In genomic region chr11:61581030-61581928, GRCh38 we compare ENCODE assay signal across 8 cellular contexts. TPM values are rescaled to one million over a fixed set of nuclear protein-coding genes. Genes with fewer than 3 reads are reported as not detected.
DNase-seq lines count a peak whose midpoint lies in the region; ATAC-seq, FAIRE-seq and TF ChIP-seq lines count a peak whose summit lies in the region.

Gene SYT7 (minus strand): TSS chr11:61581076. CDS start chr11:61580820, 256 bp downstream.

- no peak within 1 kb of the TSS for H3K4ac ChIP-seq in IMR-90 (ENCODE audit: low read depth, low read length)

- H3K27ac ChIP-seq in IMR-90 (ENCODE audit: insufficient read depth, low read length) (no peak within 1 kb of the TSS), OCI-LY3 (ENCODE audit: low read length) (no peak within 1 kb of the TSS)

- no peak; the same call in none of the 2 replicates for TF ChIP-seq RAD21 in IMR-90 (IDR thresholded peaks at IDR 0.05; ENCODE audit: low read length)

- H3K4me3 ChIP-seq in IMR-90 (ENCODE audit: insufficient read depth, low read depth, low read length) (peak within 1 kb of the TSS; percentile 49), OCI-LY3 (ENCODE audit: low read length) (peak within 1 kb of the TSS; percentile 60), epithelial cell of esophagus (ENCODE audit: low read length) (peak within 1 kb of the TSS; percentile 36), mononuclear cell (ENCODE audit: low read length) (peak within 1 kb of the TSS; percentile 43)

- H3K4me1 ChIP-seq in IMR-90 (ENCODE audit: control insufficient read depth, insufficient read depth, low read length) = no peaks in the 10 kb centered on the region
- no peaks in the 10 kb centered on the region for H3K4me1 ChIP-seq in OCI-LY3 (ENCODE audit: low read length)
- H3K4me1 ChIP-seq in mononuclear cell (ENCODE audit: insufficient read depth, low read length) = peaks cover 12% of the 10 kb centered on the region

- no peak within 1 kb of the TSS for H2AK5ac ChIP-seq in IMR-90 (ENCODE audit: low read depth, low read length)

- ATAC-seq in GM21576 (IDR thresholded peaks at IDR 0.05; ENCODE audit: unreplicated experiment) (peak; percentile 83), IMR-90 (ENCODE audit: low read depth) (peak; percentile 97)

- intact Hi-C loops in IMR-90 (cut with micrococcal nuclease) = loop anchor here (2.0 to 10.0 kb wide), 3 partner anchors 58 to 154 kb away; no protein-coding TSS in a partner anchor

- TF ChIP-seq POLR2A in IMR-90 (IDR thresholded peaks at IDR 0.05; ENCODE audit: low read depth, low read length) = no peak

- no peak within 1 kb of the TSS for H3K23ac ChIP-seq in IMR-90 (ENCODE audit: low read depth, low read length)

- DNase-seq in D721Med (ENCODE audit: insufficient read length, low spot score) (peak; percentile 92), IMR-90 (peak; percentile 96), activated T-cell treated with anti-CD3 and anti-CD28 coated beads for 4 hours (peak; percentile 93), epithelial cell of esophagus (ENCODE audit: low read depth) (peak; percentile 99)
- DNase-seq in stimulated activated CD8-positive, alpha-beta memory T cell treated with anti-CD3 and anti-CD28 coated beads, Interleukin-2, amount 100 ng/mL, for 1 hour (ENCODE audit: low read depth in 2 of 2) = peak; percentile 85 to 90

- H2BK5ac ChIP-seq in IMR-90 (ENCODE audit: low read depth, low read length, poor library complexity, severe bottlenecking) = no peak within 1 kb of the TSS

- H2BK20ac ChIP-seq in IMR-90 (ENCODE audit: low read depth, low read length) = no peak within 1 kb of the TSS

- no peak within 1 kb of the TSS for H4K8ac ChIP-seq in IMR-90 (ENCODE audit: low read depth in 2 of 2, low read length in 2 of 2)

- FAIRE-seq in D721Med (lab: Jason Lieb, UNC) = no peak

- H2AFZ ChIP-seq in IMR-90 (replicated peaks; ENCODE audit: low read length, poor library complexity) = peak within 1 kb of the TSS; percentile 96
- 0 out of 2 replicates have a peak within 1 kb of the TSS, but pooled peaks have one; percentile 56 for H2AFZ ChIP-seq in OCI-LY3 (ENCODE audit: low read depth, low read length)

- TF ChIP-seq CTCF in D721Med (IDR thresholded peaks at IDR 0.05; ENCODE audit: insufficient read depth, missing control alignments) (peak; percentile 34), IMR-90 (conservative IDR thresholded peaks at IDR 0.05; ENCODE audit: low read depth, low read length) (peak; percentile 25; the same call in 1 of the 2 replicates), OCI-LY3 (IDR thresholded peaks at IDR 0.05; ENCODE audit: low read depth, low read length) (no peak), epithelial cell of esophagus (IDR thresholded peaks at IDR 0.05; ENCODE audit: insufficient read depth, low read depth, low read length, missing control alignments) (no peak)

- H3K79me2 ChIP-seq in OCI-LY3 (ENCODE audit: low read length) = no peaks in the 10 kb centered on the region

- H4K5ac ChIP-seq in IMR-90 (ENCODE audit: low read depth, low read length) = no peak within 1 kb of the TSS

- H4K20me1 ChIP-seq in IMR-90 (ENCODE audit: insufficient read depth, low read length) (no peaks in the 10 kb centered on the region), OCI-LY3 (ENCODE audit: insufficient read depth, low read length) (no peaks in the 10 kb centered on the region)

- H3K14ac ChIP-seq in IMR-90 (replicated peaks; ENCODE audit: low read depth, low read length) = no peak within 1 kb of the TSS

- peak within 1 kb of the TSS; percentile 82 for H2AK9ac ChIP-seq in IMR-90 (replicated peaks; ENCODE audit: low read depth, low read length, poor library complexity)

- no peak within 1 kb of the TSS for H4K91ac ChIP-seq in IMR-90 (ENCODE audit: insufficient read depth, low read depth, low read length)

- H2BK15ac ChIP-seq in IMR-90 (ENCODE audit: low read depth, low read length) = no peak within 1 kb of the TSS

- WGBS in IMR-90 (ENCODE audit: extremely low coverage in 2 of 2, insufficient read length in 1 of 2), 2 experiments = 0% methylated on average over 29 of the region's 96 CpGs; no CpG with 5 or more reads in 1 of the 2 experiments

- H3K27me3 ChIP-seq in IMR-90 (ENCODE audit: control insufficient read depth, insufficient read depth, low read length) = peaks cover 59% of the 10 kb centered on the region
- peaks cover 15% of the 10 kb centered on the region for H3K27me3 ChIP-seq in OCI-LY3 (ENCODE audit: low read depth, low read length)
- H3K27me3 ChIP-seq in mononuclear cell (ENCODE audit: insufficient read depth, low read length) = peaks cover 34% of the 10 kb centered on the region

- in situ Hi-C loops in IMR-90 (cut with MboI; ENCODE audit: low sequenced_read_pairs) = no loop called here

- H3K9ac ChIP-seq in IMR-90 (ENCODE audit: low read depth, low read length) (no peak within 1 kb of the TSS), OCI-LY3 (ENCODE audit: low read length) (no peak within 1 kb of the TSS)

- H3K56ac ChIP-seq in IMR-90 (ENCODE audit: extremely low read depth, insufficient read depth, low read length) = no peak within 1 kb of the TSS

- H3K9me3 ChIP-seq in IMR-90 (ENCODE audit: control insufficient read depth, insufficient read depth, low read length) (no peaks in the 10 kb centered on the region), OCI-LY3 (ENCODE audit: insufficient read depth, low read length) (no peaks in the 10 kb centered on the region), mononuclear cell (ENCODE audit: low read depth, low read length) (no peaks in the 10 kb centered on the region)

- H2BK120ac ChIP-seq in IMR-90 (ENCODE audit: low read depth, low read length) = no peak within 1 kb of the TSS

- POLR2A ChIA-PET in IMR-90 (lab: Charles Lee; ENCODE audit: unreplicated experiment) = no interaction called here

- dilution Hi-C loops in IMR-90 (cut with HindIII; ENCODE audit: low sequenced_read_pairs, unreplicated experiment) = no loop called here

- H3K4me2 ChIP-seq in IMR-90 (ENCODE audit: low read depth, low read length) = 0 out of 2 replicates have a peak within 1 kb of the TSS, but pooled peaks have one; percentile 21
- H3K4me2 ChIP-seq in OCI-LY3 (ENCODE audit: low read length) = peak within 1 kb of the TSS; percentile 33; the same call in 1 of the 2 replicates

- 0 out of 2 replicates have a peak, but pooled peaks cover 5% of the 10 kb centered on the region for H3K9me1 ChIP-seq in IMR-90 (ENCODE audit: insufficient read depth, low read length)

- H3K18ac ChIP-seq in IMR-90 (ENCODE audit: low read depth, low read length) = no peak within 1 kb of the TSS

- H3K36me3 ChIP-seq in IMR-90 (ENCODE audit: control insufficient read depth, insufficient read depth, low read length) (no peaks in the 10 kb centered on the region), OCI-LY3 (replicated peaks; ENCODE audit: low read depth, low read length) (no peaks in the 10 kb centered on the region)

- no TSS peak for BruUV-seq in IMR-90 (replicated peaks; lab: Mats Ljungman, UMichigan)

- CTCF ChIA-PET in IMR-90 (lab: Yijun Ruan, JAX) = interaction anchor here (0.7 to 0.8 kb wide), 3 partner anchors 9 to 35 kb away, joined by 3 to 6 read pairs (median 3); no protein-coding TSS in a partner anchor

- H3K79me1 ChIP-seq in IMR-90 (ENCODE audit: low read depth in 1 of 2, low read length in 2 of 2) = no peaks in the 10 kb centered on the region

TF ChIP-seq in IMR-90, 13 proteins besides CTCF, POLR2A, EP300 and RAD21:
- TF ChIP-seq MXI1 (IDR thresholded peaks at IDR 0.05; ENCODE audit: borderline replicate concordance, low read depth, low read length) (peak; percentile 56; the same call in 1 of the 2 replicates), USF2 (IDR thresholded peaks at IDR 0.05; ENCODE audit: low read depth, low read length) (0 out of 2 replicates have a peak, but pooled peaks have one; percentile 23), RFX5 (IDR thresholded peaks at IDR 0.05; ENCODE audit: low read depth, low read length) (peak; percentile 30; the same call in 1 of the 2 replicates), SMC3 (IDR thresholded peaks at IDR 0.05; ENCODE audit: low read depth, low read length) (peak; percentile 36), MAFK (IDR thresholded peaks at IDR 0.05; ENCODE audit: low read depth, low read length) (no peak), BHLHE40 (IDR thresholded peaks at IDR 0.05; ENCODE audit: low read depth, low read length) (no peak), MAZ (IDR thresholded peaks at IDR 0.05; ENCODE audit: borderline replicate concordance, low read depth, low read length) (peak; percentile 93)

RNA-seq across cellular contexts. Expression of gene SYT7, which starts in this region (rescaled TPM):
- total RNA-seq in IMR-90 (2012; rRNA removed) (under 0.01 TPM in 1 of 2 replicates, not detected in the other), mononuclear cell (under 0.01 TPM)
- polyA plus RNA-seq in IMR-90 (2012; rRNA removed) = 0.19 and 0.26 TPM in 2 replicates
- 0.10 and 0.29 TPM in 2 replicates for polyA plus RNA-seq in IMR-90 (2012; cell fraction: cytosol; rRNA removed)
- 0.53 and 0.90 TPM in 2 replicates for polyA plus RNA-seq in IMR-90 (2012; cell fraction: nucleus; rRNA removed; ENCODE audit: low replicate concordance)

Comparison
In these comparisons a context has a peak if more than half of its experiments do, and no peak if none do; other contexts are left out.
1. Peak in DNase-seq, ATAC-seq, H3K4me3 ChIP-seq and H3K4me2 ChIP-seq in IMR-90; RNA of the gene not detected or under 1 TPM.
2. CTCF ChIP-seq: peak in D721Med (single experiment) and IMR-90 (single experiment); none in OCI-LY3 (single experiment) and epithelial cell of esophagus (single experiment).
3. Peak in every context shown above with its lines, with median percentiles within 50 percentile points of each other: DNase-seq and H3K4me3 ChIP-seq.